8 cellular contexts compared by ENCODE assay signal in the genomic region with DNA sequence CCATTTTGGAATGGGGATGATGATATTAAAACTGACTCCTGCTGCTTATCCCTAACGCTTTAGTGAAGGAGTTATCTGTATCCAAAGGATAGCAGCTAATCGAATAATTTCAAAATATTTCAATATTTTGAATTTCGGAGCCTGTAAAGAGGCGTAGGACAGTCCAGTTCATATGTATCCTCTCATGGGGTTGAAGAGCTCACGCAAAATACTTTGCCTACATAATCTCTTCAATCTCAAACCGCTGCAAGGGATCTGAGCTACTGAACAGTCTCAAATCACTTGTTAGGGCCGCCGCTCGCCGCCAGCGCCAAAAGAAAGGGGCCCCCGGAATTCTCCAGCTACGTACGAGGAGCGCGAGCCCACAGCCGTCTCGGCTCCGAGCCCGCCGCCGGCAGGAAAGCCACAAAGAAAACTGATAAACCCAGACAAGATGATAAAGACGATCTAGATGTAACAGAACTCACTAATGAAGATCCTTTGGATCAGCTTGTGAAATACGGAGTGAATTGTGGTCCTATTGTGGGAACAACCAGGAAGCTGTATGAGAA. TPM values are rescaled to one million over a fixed set of nuclear protein-coding genes. Genes with fewer than 3 reads are reported as not detected.
DNase-seq lines count a peak whose midpoint lies in the region; ATAC-seq and TF ChIP-seq lines count a peak whose summit lies in the region.

No MANE protein-coding gene starts in this region.

- TF ChIP-seq POLR2A in upper lobe of left lung (IDR thresholded peaks at IDR 0.05) = no peak

- no peaks in the 10 kb centered on the region for H3K9me3 Mint-ChIP-seq in activated CD8-positive, alpha-beta memory T cell treated with anti-CD3 and anti-CD28 coated beads, Interleukin-2, amount 10 ng/mL, durations not matched to agents 7 days and 5 days (ENCODE audit: low read depth)
- H3K9me3 Mint-ChIP-seq in nephron = peaks cover 25% of the 10 kb centered on the region

- peak overlapping the region; percentile 97 for H3K27ac Mint-ChIP-seq in activated CD8-positive, alpha-beta memory T cell treated with anti-CD3 and anti-CD28 coated beads, Interleukin-2, amount 10 ng/mL, durations not matched to agents 7 days and 5 days
- H3K27ac Mint-ChIP-seq in nephron = peak overlapping the region; percentile 81 to 91 (median 90)

- H3K36me3 ChIP-seq in DOHH2 (ENCODE audit: control insufficient read depth, low read length) (peaks cover 45% of the 10 kb centered on the region), fibroblast of lung (ENCODE audit: control insufficient read depth, insufficient read depth, low read length) (peaks cover 9% of the 10 kb centered on the region), upper lobe of left lung (peaks cover 5 to 40% (median 13%) of the 10 kb centered on the region in 4 donors)

- H3K27me3 ChIP-seq in DOHH2 (ENCODE audit: control insufficient read depth, low read length) (peaks cover 9% of the 10 kb centered on the region), fibroblast of lung (ENCODE audit: control insufficient read depth, insufficient read depth, low read length) (no peaks in the 10 kb centered on the region), upper lobe of left lung (no peaks in the 10 kb centered on the region)

- H3K4me3 Mint-ChIP-seq in activated CD8-positive, alpha-beta memory T cell treated with anti-CD3 and anti-CD28 coated beads, Interleukin-2, amount 10 ng/mL, durations not matched to agents 7 days and 5 days = peak overlapping the region; percentile 80
- peak overlapping the region; percentile 93 to 96 (median 94) for H3K4me3 Mint-ChIP-seq in nephron

- H3K4me2 ChIP-seq in DOHH2 (ENCODE audit: low read length) = peak overlapping the region; percentile 95
- H3K4me2 ChIP-seq in fibroblast of lung (ENCODE audit: extremely low read depth, insufficient read depth, low read length) = peak overlapping the region; percentile 92

- H3K4me1 Mint-ChIP-seq in activated CD8-positive, alpha-beta memory T cell treated with anti-CD3 and anti-CD28 coated beads, Interleukin-2, amount 10 ng/mL, durations not matched to agents 7 days and 5 days = peaks cover 42% of the 10 kb centered on the region
- H3K4me1 Mint-ChIP-seq in nephron = peaks cover 15% of the 10 kb centered on the region

- TF ChIP-seq EP300 in upper lobe of left lung (IDR thresholded peaks at IDR 0.05) = no peak

- CTCF ChIA-PET in activated CD8-positive, alpha-beta memory T cell treated with anti-CD3 and anti-CD28 coated beads, Interleukin-2, amount 10 ng/mL, durations not matched to agents 7 days and 5 days (lab: Charles Lee) = interaction anchor here (0.7 to 2.5 kb wide), 12 partner anchors 12 to 999 kb away, joined by 3 to 11 read pairs (median 4); no protein-coding TSS in a partner anchor

- H3K9ac ChIP-seq in fibroblast of lung (ENCODE audit: insufficient read depth, low read length) = peak overlapping the region; percentile 11

- H3K27ac ChIP-seq in DOHH2 (ENCODE audit: low read depth, low read length) (peak overlapping the region; percentile 61), fibroblast of lung (ENCODE audit: insufficient read depth, low read length) (peak overlapping the region; percentile 17), upper lobe of left lung (peak overlapping the region in 2 of 4 donors; percentile 8 to 77)

- DNase-seq in Kasumi-1 (lab: John Stamatoyannopoulos, UW) = peak; percentile 51 to 74
- DNase-seq in activated CD8-positive, alpha-beta memory T cell treated with anti-CD3 and anti-CD28 coated beads, Interleukin-2, amount 10 ng/mL, durations not matched to agents 7 days and 5 days = peak; percentile 60
- DNase-seq in fibroblast of lung (ENCODE audit: low read depth in 2 of 2) = peak; percentile 17 to 37
- DNase-seq in upper lobe of left lung = peak; percentile 38 to 88

- H3K27me3 Mint-ChIP-seq in activated CD8-positive, alpha-beta memory T cell treated with anti-CD3 and anti-CD28 coated beads, Interleukin-2, amount 10 ng/mL, durations not matched to agents 7 days and 5 days = no peaks in the 10 kb centered on the region
- H3K27me3 Mint-ChIP-seq in nephron (ENCODE audit: low read depth) = no peaks in the 10 kb centered on the region

- WGBS in upper lobe of left lung, 2 donors = 1% methylated on average over 20 to 24 of the region's 24 CpGs

- H3K4me1 ChIP-seq in DOHH2 (ENCODE audit: control insufficient read depth, low read length) (peaks cover 34% of the 10 kb centered on the region), fibroblast of lung (ENCODE audit: control insufficient read depth, extremely low read depth, insufficient read depth, low read length) (no peaks in the 10 kb centered on the region), upper lobe of left lung (peaks cover 8 to 20% (median 11%) of the 10 kb centered on the region in 4 donors)

- H4K20me1 ChIP-seq in DOHH2 (ENCODE audit: control insufficient read depth, insufficient read depth, low read depth, low read length) = peaks cover 12% of the 10 kb centered on the region; the same call in 1 of the 2 replicates
- no peaks in the 10 kb centered on the region for H4K20me1 ChIP-seq in fibroblast of lung (ENCODE audit: control insufficient read depth, extremely low read depth, insufficient read depth, low read length)

- ATAC-seq in activated CD8-positive, alpha-beta memory T cell treated with anti-CD3 and anti-CD28 coated beads, Interleukin-2, amount 10 ng/mL, durations not matched to agents 7 days and 5 days = peak; percentile 8
- ATAC-seq in upper lobe of left lung (ENCODE audit: low FRiP score in 2 of 2) (peak in 1 of 2 donors; percentile 23), GM18907 (IDR thresholded peaks at IDR 0.05; ENCODE audit: unreplicated experiment) (no peak), HG03571 (IDR thresholded peaks at IDR 0.05; ENCODE audit: unreplicated experiment) (no peak)

- no peaks in the 10 kb centered on the region for H3K9me2 ChIP-seq in DOHH2 (replicated peaks; ENCODE audit: control insufficient read depth, low read length)

- H2AFZ ChIP-seq in fibroblast of lung (ENCODE audit: low read length) = peak overlapping the region; percentile 91

- H3K4me3 ChIP-seq in DOHH2 (ENCODE audit: low read length) (peak overlapping the region; percentile 82), fibroblast of lung (replicated peaks in 1 of 4; ENCODE audit: control extremely low read depth in 1 of 4, insufficient read depth in 1 of 4, low read depth in 3 of 4, low read length in 4 of 4) (peak overlapping the region; percentile 43 to 97 (median 71)), upper lobe of left lung (peak overlapping the region; percentile 60 to 83 (median 76))

- H3K79me2 ChIP-seq in DOHH2 (ENCODE audit: control insufficient read depth, low read length) (peaks cover 51% of the 10 kb centered on the region), fibroblast of lung (ENCODE audit: control insufficient read depth, insufficient read depth, low read length) (peaks cover 41% of the 10 kb centered on the region)

- H3K9me3 ChIP-seq in DOHH2 (ENCODE audit: control insufficient read depth, insufficient read depth, low read length) = peaks cover 12% of the 10 kb centered on the region
- no peaks in the 10 kb centered on the region for H3K9me3 ChIP-seq in fibroblast of lung (ENCODE audit: control insufficient read depth, insufficient read depth, low read depth, low read length)
- no peaks in the 10 kb centered on the region for H3K9me3 ChIP-seq in upper lobe of left lung

- TF ChIP-seq CTCF in DOHH2 (IDR thresholded peaks at IDR 0.05; ENCODE audit: low read depth, low read length, poor library complexity, severe bottlenecking) (no peak), fibroblast of lung (conservative IDR thresholded peaks at IDR 0.05 in 1 of 2, IDR thresholded peaks at IDR 0.05 in 1 of 2; ENCODE audit: low read depth in 1 of 2, low read length in 2 of 2) (no peak), nephron (IDR thresholded peaks at IDR 0.05; ENCODE audit: unreplicated experiment in 3 of 3) (no peak), upper lobe of left lung (IDR thresholded peaks at IDR 0.05) (no peak)

- peaks cover 38% of the 10 kb centered on the region for H3K36me3 Mint-ChIP-seq in activated CD8-positive, alpha-beta memory T cell treated with anti-CD3 and anti-CD28 coated beads, Interleukin-2, amount 10 ng/mL, durations not matched to agents 7 days and 5 days
- H3K36me3 Mint-ChIP-seq in nephron (ENCODE audit: low read depth) = peaks cover 39% of the 10 kb centered on the region

- no peaks in the 10 kb centered on the region for H3F3A ChIP-seq in DOHH2 (ENCODE audit: control insufficient read depth, insufficient read depth)

RNA-seq across cellular contexts. Expression of a gene that starts 0.6 kb away (rescaled TPM):
- total RNA-seq in activated CD8-positive, alpha-beta memory T cell treated with anti-CD3 and anti-CD28 coated beads, Interleukin-2, amount 10 ng/mL, durations not matched to agents 7 days and 5 days = 100 to 1,000 TPM; 121 to 162 TPM
- total RNA-seq in fibroblast of lung (9.2 and 12.9 TPM in 2 replicates), upper lobe of left lung (10 to 100 TPM in 5 of 6 donors, 1 to 10 TPM in 1; 6.0 to 28.6 (median 20.0) TPM)
- 15.2 and 28.4 TPM in 2 replicates for polyA plus RNA-seq in fibroblast of lung
- 8.6 and 15.6 TPM in 2 replicates for polyA plus RNA-seq in fibroblast of lung (2012)
- 25.7 and 56.4 TPM in 2 replicates for polyA minus RNA-seq in fibroblast of lung (ENCODE audit: low replicate concordance)

RNA-seq across cellular contexts. Expression of a gene that starts 33.4 kb away (rescaled TPM):
- 10 to 100 TPM; 26.1 to 35.5 TPM for total RNA-seq in activated CD8-positive, alpha-beta memory T cell treated with anti-CD3 and anti-CD28 coated beads, Interleukin-2, amount 10 ng/mL, durations not matched to agents 7 days and 5 days
- 4.6 and 5.8 TPM in 2 replicates for total RNA-seq in fibroblast of lung
- 4.3 and 4.8 TPM in 2 replicates for polyA plus RNA-seq in fibroblast of lung
- polyA plus RNA-seq in fibroblast of lung (2012) = 4.6 and 5.9 TPM in 2 replicates
- 2.3 and 5.0 TPM in 2 replicates for polyA minus RNA-seq in fibroblast of lung (ENCODE audit: low replicate concordance)
- total RNA-seq in upper lobe of left lung = 10 to 100 TPM; 15.0 to 81.7 (median 31.6) TPM
